Comparison of ENCODE assay signal across 8 cellular contexts in the genomic region with DNA sequence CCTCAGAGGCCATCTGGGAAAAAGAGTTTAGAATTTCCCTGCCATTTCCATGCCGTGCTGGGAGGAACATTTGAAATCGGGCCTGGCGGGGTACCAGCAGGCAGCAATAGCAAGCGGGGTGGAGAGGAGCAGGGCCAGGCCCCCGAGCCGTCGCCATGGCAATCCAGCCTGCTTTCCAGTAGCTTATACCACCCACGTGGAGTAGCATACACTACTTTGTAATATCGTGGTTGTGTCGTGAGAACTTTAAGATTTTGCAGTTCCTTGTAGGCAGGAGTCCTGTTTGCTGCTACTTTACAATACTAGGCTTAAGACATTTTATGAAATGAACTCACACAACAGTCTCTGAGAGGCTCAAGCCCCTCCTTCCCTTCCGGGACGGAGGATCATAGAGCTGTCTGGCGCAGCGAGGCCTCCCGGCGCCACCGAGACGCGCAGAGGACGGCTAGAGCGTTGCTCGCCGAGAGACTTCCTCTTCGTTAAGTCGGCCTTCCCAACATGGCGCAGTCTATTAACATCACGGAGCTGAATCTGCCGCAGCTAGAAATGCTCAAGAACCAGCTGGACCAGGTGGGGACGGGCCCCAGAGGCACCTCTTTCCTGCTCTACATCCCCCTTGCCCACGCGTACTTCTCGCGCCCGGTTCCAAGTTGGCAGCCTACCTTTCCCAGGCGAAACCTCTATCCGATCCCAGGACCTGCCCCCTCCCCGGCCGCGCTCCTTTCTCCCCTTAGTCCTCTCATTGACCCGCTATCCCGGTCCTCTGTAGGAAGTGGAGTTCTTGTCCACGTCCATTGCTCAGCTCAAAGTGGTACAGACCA. TPM values are rescaled to one million over a fixed set of nuclear protein-coding genes. Genes with fewer than 3 reads are reported as not detected.
DNase-seq lines count a peak whose midpoint lies in the region; ATAC-seq and TF ChIP-seq lines count a peak whose summit lies in the region.

Gene PFDN5 (plus strand): TSS at position 473 of the 821 bp plus-strand sequence. CDS start 26 bp downstream, at position 499.

- 3% methylated on average over 42 of the region's 42 CpGs for WGBS in liver

- peak; percentile 39 to 59 for TF ChIP-seq RAD21 in liver (IDR thresholded peaks at IDR 0.05)

- peak within 1 kb of the TSS; percentile 78 to 98 (median 91) for H3K4me3 ChIP-seq in BLaER1 treated with 17β-estradiol and CSF1 and Interleukin-3, amounts not matched to agents 10 nM and 100 nM
- peak within 1 kb of the TSS; percentile 74 to 99 (median 83) for H3K4me3 ChIP-seq in liver (ENCODE audit: low read depth in 1 of 3, low read length in 3 of 3)

- peak; percentile 88 for DNase-seq in NCI-H748 (lab: John Stamatoyannopoulos, UW; ENCODE audit: unreplicated experiment)
- DNase-seq in activated CD4-positive, alpha-beta T cell treated with anti-CD3 and anti-CD28 coated beads, Interleukin-2, amount 50 U/mL, for 4 hours, result peak; percentile 82 to 83
- DNase-seq in dermis microvascular lymphatic vessel endothelial cell (ENCODE audit: low read depth in 2 of 2), result peak; percentile 87 to 93
- peak; percentile 88 for DNase-seq in stimulated activated CD4-positive, alpha-beta T cell treated with anti-CD3 and anti-CD28 coated beads, Interleukin-4, amount 100 ng/mL, for 24 hours

- ATAC-seq in GM19351 (IDR thresholded peaks at IDR 0.05; ENCODE audit: unreplicated experiment) (peak; percentile 82), HG03521 (IDR thresholded peaks at IDR 0.05; ENCODE audit: unreplicated experiment) (peak; percentile 78)

- H3K27me3 ChIP-seq in BLaER1 treated with 17β-estradiol and CSF1 and Interleukin-3, amounts not matched to agents 10 nM and 100 nM, result no peaks in the 10 kb centered on the region
- no peaks in the 10 kb centered on the region for H3K27me3 ChIP-seq in liver (ENCODE audit: control insufficient read depth in 4 of 4, insufficient read depth in 4 of 4, low read length in 3 of 4)

- peak within 1 kb of the TSS; percentile 89 to 97 (median 94) for H3K9ac ChIP-seq in BLaER1 treated with 17β-estradiol and CSF1 and Interleukin-3, amounts not matched to agents 10 nM and 100 nM
- peak within 1 kb of the TSS; percentile 66 to 96 for H3K9ac ChIP-seq in liver (ENCODE audit: low read depth in 1 of 2, low read length in 2 of 2)

- TF ChIP-seq CTCF in liver (IDR thresholded peaks at IDR 0.05; ENCODE audit: low read depth, low read length, missing input control), result peak; percentile 30

- peak within 1 kb of the TSS; percentile 85 to 99 (median 94) for H3K4me2 ChIP-seq in BLaER1 treated with 17β-estradiol and CSF1 and Interleukin-3, amounts not matched to agents 10 nM and 100 nM

- H4K20me1 ChIP-seq in BLaER1 treated with 17β-estradiol and CSF1 and Interleukin-3, amounts not matched to agents 10 nM and 100 nM, result peaks cover 0 to 12% (median 0%) of the 10 kb centered on the region in 11 experiments; a peak in 5 of 22 replicates

- peaks cover 19 to 75% (median 61%) of the 10 kb centered on the region in 11 experiments; a peak in 21 of 22 replicates for H3K36me3 ChIP-seq in BLaER1 treated with 17β-estradiol and CSF1 and Interleukin-3, amounts not matched to agents 10 nM and 100 nM
- peaks cover 0 to 11% (median 5%) of the 10 kb centered on the region in 4 donors for H3K36me3 ChIP-seq in liver (ENCODE audit: control insufficient read depth in 4 of 4, insufficient read depth in 3 of 4, low read depth in 1 of 4, low read length in 3 of 4)

- H3K4me1 ChIP-seq in BLaER1 treated with 17β-estradiol and CSF1 and Interleukin-3, amounts not matched to agents 10 nM and 100 nM, result peaks cover 42 to 49% (median 47%) of the 10 kb centered on the region in 10 experiments
- peaks cover 7 to 28% (median 21%) of the 10 kb centered on the region in 4 donors for H3K4me1 ChIP-seq in liver (ENCODE audit: control insufficient read depth in 4 of 4, insufficient read depth in 4 of 4, low read length in 3 of 4)

- peak within 1 kb of the TSS; percentile 83 to 95 (median 89) for H3K27ac ChIP-seq in BLaER1 treated with 17β-estradiol and CSF1 and Interleukin-3, amounts not matched to agents 10 nM and 100 nM
- peak within 1 kb of the TSS; percentile 73 to 79 for H3K27ac ChIP-seq in liver (ENCODE audit: low read depth in 1 of 2, low read length in 2 of 2)

- H3K9me3 ChIP-seq in BLaER1 treated with 17β-estradiol and CSF1 and Interleukin-3, amounts not matched to agents 10 nM and 100 nM (replicated peaks in 1 of 11), result no peaks in the 10 kb centered on the region
- no peaks in the 10 kb centered on the region for H3K9me3 ChIP-seq in liver (ENCODE audit: control insufficient read depth in 4 of 4, low read length in 3 of 4)

TF ChIP-seq in liver, 16 proteins besides CTCF, POLR2A, EP300 and RAD21:
- peak in 1 of 2 donors; percentile 90 for TF ChIP-seq GABPA (IDR thresholded peaks at IDR 0.05 in 1 of 2, conservative IDR thresholded peaks at IDR 0.05 in 1 of 2)
- TF ChIP-seq HNF4A (conservative IDR thresholded peaks at IDR 0.05), result peak; percentile 7 to 25
- TF ChIP-seq NR2F2 (IDR thresholded peaks at IDR 0.05), result no peak
- TF ChIP-seq REST (IDR thresholded peaks at IDR 0.05), result no peak
- no peak for TF ChIP-seq TAF1 (conservative IDR thresholded peaks at IDR 0.05)
- TF ChIP-seq JUND (IDR thresholded peaks at IDR 0.05), result no peak
- peak; percentile 97 for TF ChIP-seq YY1 (IDR thresholded peaks at IDR 0.05)
- peak in 1 of 2 donors; percentile 46 for TF ChIP-seq RXRA (IDR thresholded peaks at IDR 0.05)
- TF ChIP-seq EGR1 (IDR thresholded peaks at IDR 0.05; ENCODE audit: low read depth in 2 of 2), result peak; percentile 7 to 22
- TF ChIP-seq, protein P1, sequence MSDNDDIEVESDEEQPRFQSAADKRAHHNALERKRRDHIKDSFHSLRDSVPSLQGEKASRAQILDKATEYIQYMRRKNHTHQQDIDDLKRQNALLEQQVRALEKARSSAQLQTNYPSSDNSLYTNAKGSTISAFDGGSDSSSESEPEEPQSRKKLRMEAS (IDR thresholded peaks at IDR 0.05), result no peak
- peak; percentile 43 for TF ChIP-seq SP1 (IDR thresholded peaks at IDR 0.05)
- TF ChIP-seq, protein P2, sequence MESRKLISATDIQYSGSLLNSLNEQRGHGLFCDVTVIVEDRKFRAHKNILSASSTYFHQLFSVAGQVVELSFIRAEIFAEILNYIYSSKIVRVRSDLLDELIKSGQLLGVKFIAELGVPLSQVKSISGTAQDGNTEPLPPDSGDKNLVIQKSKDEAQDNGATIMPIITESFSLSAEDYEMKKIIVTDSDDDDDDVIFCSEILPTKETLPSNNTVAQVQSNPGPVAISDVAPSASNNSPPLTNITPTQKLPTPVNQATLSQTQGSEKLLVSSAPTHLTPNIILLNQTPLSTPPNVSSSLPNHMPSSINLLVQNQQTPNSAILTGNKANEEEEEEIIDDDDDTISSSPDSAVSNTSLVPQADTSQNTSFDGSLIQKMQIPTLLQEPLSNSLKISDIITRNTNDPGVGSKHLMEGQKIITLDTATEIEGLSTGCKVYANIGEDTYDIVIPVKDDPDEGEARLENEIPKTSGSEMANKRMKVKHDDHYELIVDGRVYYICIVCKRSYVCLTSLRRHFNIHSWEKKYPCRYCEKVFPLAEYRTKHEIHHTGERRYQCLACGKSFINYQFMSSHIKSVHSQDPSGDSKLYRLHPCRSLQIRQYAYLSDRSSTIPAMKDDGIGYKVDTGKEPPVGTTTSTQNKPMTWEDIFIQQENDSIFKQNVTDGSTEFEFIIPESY (IDR thresholded peaks at IDR 0.05), result no peak

RNA-seq across cellular contexts. Expression of gene PFDN5, which starts in this region (rescaled TPM):
- total RNA-seq in dermis microvascular lymphatic vessel endothelial cell (350 and 426 TPM in 2 replicates), liver (100 to 1,000 TPM; 118 to 176 TPM)
- 100 to 1,000 TPM; 237 to 245 TPM for polyA plus RNA-seq in liver

Comparison
In these comparisons a context has a peak if more than half of its experiments do, and no peak if none do; other contexts are left out.
1. Peak in every context shown above with its lines: DNase-seq, ATAC-seq, H3K4me3 ChIP-seq and H3K27ac ChIP-seq.